10 cellular contexts compared by ENCODE assay signal in genomic region chr12:102195826-102196225, GRCh38. TPM values are rescaled to one million over a fixed set of nuclear protein-coding genes. Genes with fewer than 3 reads are reported as not detected.
"Had no signal": no experiment of that assay in that cellular context is flagged by ENCODE, and none has a peak within 500 bp of the region (broad histone marks: within the 10 kb centered on the region; RNA-seq: fewer than 3 reads in every experiment).

No MANE protein-coding gene starts in this region.

- H3K4me3 ChIP-seq: GM23248 had no signal

- DNase-seq: GM23248, H9, HCEC 1CT, KBM-7 had no signal

- ATAC-seq: HepG2 had no signal

- FAIRE-seq: H1, H54, HepG2 had no signal

- H3K27ac ChIP-seq: GM23248, HL-60 had no signal

RNA-seq across cellular contexts. Expression of gene PMCH, which starts 1.8 kb away (rescaled TPM):
- total RNA-seq: GM23248, H1, H9, HepG2, HT1080 had no signal
- polyA plus RNA-seq: GM23248, H1, HepG2, IgD-negative memory B cell had no signal
